12 cellular contexts compared by ENCODE assay signal in genomic region chr19:16351133-16351809, GRCh38. TPM values are rescaled to one million over a fixed set of nuclear protein-coding genes. Genes with fewer than 3 reads are reported as not detected.
DNase-seq lines count a peak whose midpoint lies in the region; ATAC-seq, FAIRE-seq and TF ChIP-seq lines count a peak whose summit lies in the region.
"Had no signal": no experiment of that assay in that cellular context is flagged by ENCODE, and none has a peak within 500 bp of the region (broad histone marks: within the 10 kb centered on the region; RNA-seq: fewer than 3 reads in every experiment).

No MANE protein-coding gene starts in this region.

- CTCF ChIA-PET in K562 (lab: Yijun Ruan, JAX; ENCODE audit: low intra/inter-chr PET ratio): no interaction called here
- CTCF ChIA-PET in naive thymus-derived CD4-positive, alpha-beta T cell (lab: Charles Lee): interaction anchor here (0.7 to 1.8 kb wide), 7 partner anchors 8 to 275 kb away, joined by 3 to 5 read pairs (median 3); partner anchors contain the start of gene TPM4

- no peaks in the 10 kb centered on the region for H3K9me3 ChIP-seq in K562 (replicated peaks; ENCODE audit: control insufficient read depth, insufficient read depth, low read depth, low read length)
- H3K9me3 ChIP-seq in naive thymus-derived CD4-positive, alpha-beta T cell (ENCODE audit: control insufficient read depth in 2 of 3, low read length in 3 of 3): no peaks in the 10 kb centered on the region

- intact Hi-C loops in K562 (cut with micrococcal nuclease): no loop called here
- intact Hi-C loops in naive thymus-derived CD4-positive, alpha-beta T cell (cut with micrococcal nuclease): loop anchor here in 1 of 2 donors (1.0 to 2.0 kb wide), 3 partner anchors 8 to 20 kb away; no protein-coding TSS in a partner anchor

- TF ChIP-seq POLR2A in K562 (conservative IDR thresholded peaks at IDR 0.05): no peak

- peaks cover 0 to 23% (median 3%) of the 10 kb centered on the region in 5 donors for H3K36me3 Mint-ChIP-seq in naive thymus-derived CD4-positive, alpha-beta T cell

- TF ChIP-seq RAD21 in K562 (CRISPR knock-in tag; conservative IDR thresholded peaks at IDR 0.05 in 1 of 2, IDR thresholded peaks at IDR 0.05 in 1 of 2): no peak

- TF ChIP-seq EP300 in K562 (IDR thresholded peaks at IDR 0.05; ENCODE audit: low read length): no peak

- peaks cover 0 to 22% (median 0%) of the 10 kb centered on the region in 5 donors for H3K27me3 Mint-ChIP-seq in naive thymus-derived CD4-positive, alpha-beta T cell

- TF ChIP-seq CTCF in KMS-11 (conservative IDR thresholded peaks at IDR 0.05; ENCODE audit: low read depth, low read length): no peak
- no peak for TF ChIP-seq CTCF in K562 (IDR thresholded peaks at IDR 0.05 in 2 of 3, conservative IDR thresholded peaks at IDR 0.05 in 1 of 3; ENCODE audit: insufficient read depth in 2 of 3, low read depth in 1 of 3, low read length in 3 of 3)

- peak overlapping the region; percentile 60 to 85 (median 72) for H3K4me3 Mint-ChIP-seq in naive thymus-derived CD4-positive, alpha-beta T cell
- H3K4me3 Mint-ChIP-seq: stimulated activated effector memory CD8-positive, alpha-beta T cell treated with anti-CD3 and anti-CD28 coated beads, Interleukin-12 subunit alpha, Interleukin-12 subunit beta, amount 100 ng/mL, for 72 hours had no signal

- H3K27me3 ChIP-seq in KMS-11 (ENCODE audit: insufficient read depth, low read depth) (no peaks in the 10 kb centered on the region), K562 (ENCODE audit: control insufficient read depth in 2 of 2, insufficient read depth in 2 of 2, low read length in 2 of 2) (no peaks in the 10 kb centered on the region)
- H3K27me3 ChIP-seq in naive thymus-derived CD4-positive, alpha-beta T cell (ENCODE audit: control insufficient read depth in 2 of 2, insufficient read depth in 2 of 2, low read length in 2 of 2): no peaks in the 10 kb centered on the region

- DNase-seq in ELR (ENCODE audit: low read depth): peak; percentile 85
- peak in 1 of 4 experiments; percentile 32 for DNase-seq in K562 (ENCODE audit: extremely low read depth in 1 of 4, low spot score in 3 of 4)
- DNase-seq in naive thymus-derived CD4-positive, alpha-beta T cell: peak in 1 of 9 donors; percentile 46
- no peak for DNase-seq in NCI-H748 (lab: John Stamatoyannopoulos, UW; ENCODE audit: unreplicated experiment)
- DNase-seq in activated CD8-positive, alpha-beta memory T cell treated with anti-CD3 and anti-CD28 coated beads, Interleukin-2, amount 50 U/mL, for 4 hours: no peak
- DNase-seq: activated T-cell treated with anti-CD3 and anti-CD28 coated beads, Interleukin-2, amount 50 U/mL, for 72 hours; DND-41; NCI-H1930; occipital lobe had no signal

- H3K9ac ChIP-seq in KMS-11 (no peak overlapping the region), K562 (ENCODE audit: insufficient read depth in 1 of 2, low read depth in 2 of 2, low read length in 2 of 2) (peak overlapping the region in 1 of 2 experiments; percentile 14; a peak in 1 of 4 replicates)

- POLR2A ChIA-PET in K562 (lab: Yijun Ruan, JAX): interaction anchor here (1.0 to 1.2 kb wide), 2 partner anchors 10 to 145 kb away, joined by 3 to 4 read pairs; no protein-coding TSS in a partner anchor
- POLR2A ChIA-PET in naive thymus-derived CD4-positive, alpha-beta T cell (lab: Charles Lee): interaction anchor here (0.8 to 35.0 kb wide), 3 partner anchors 18 to 106 kb away, joined by 3 to 4370 read pairs (median 1067); partner anchors contain the start of gene KLF2

- H3K36me3 ChIP-seq in KMS-11 (ENCODE audit: insufficient read depth) (no peaks in the 10 kb centered on the region), K562 (ENCODE audit: control insufficient read depth, insufficient read depth, low read length) (no peaks in the 10 kb centered on the region)
- no peaks in the 10 kb centered on the region for H3K36me3 ChIP-seq in naive thymus-derived CD4-positive, alpha-beta T cell (ENCODE audit: control insufficient read depth in 2 of 3, insufficient read depth in 3 of 3, low read length in 3 of 3)

- peaks cover 0 to 2% (median 0%) of the 10 kb centered on the region in 11 donors for H3K9me3 Mint-ChIP-seq in naive thymus-derived CD4-positive, alpha-beta T cell
- H3K9me3 Mint-ChIP-seq: activated T-cell treated with anti-CD3 and anti-CD28 coated beads, Interleukin-2, amount 50 U/mL, for 72 hours; stimulated activated effector memory CD8-positive, alpha-beta T cell treated with anti-CD3 and anti-CD28 coated beads, Interleukin-12 subunit alpha, Interleukin-12 subunit beta, amount 100 ng/mL, for 72 hours had no signal

- H3K4me3 ChIP-seq in KMS-11 (IDR thresholded peaks at IDR 0.05; ENCODE audit: insufficient read depth, low read depth, low read length): no peak overlapping the region
- no peak overlapping the region for H3K4me3 ChIP-seq in K562
- no peak overlapping the region for H3K4me3 ChIP-seq in naive thymus-derived CD4-positive, alpha-beta T cell (ENCODE audit: low read length)

- WGBS in K562 (ENCODE audit: insufficient coverage, low coverage, missing lambda C conversion rate): 32% methylated on average over 11 of the region's 11 CpGs

- peak overlapping the region; percentile 18; the same call in 1 of the 2 replicates for H3K27ac ChIP-seq in KMS-11
- peak overlapping the region; percentile 10; the same call in 1 of the 3 replicates for H3K27ac ChIP-seq in K562 (ENCODE audit: extremely low read depth, low read depth, low read length)
- peak overlapping the region; percentile 63 for H3K27ac ChIP-seq in naive thymus-derived CD4-positive, alpha-beta T cell (ENCODE audit: low read depth, low read length)

- no peaks in the 10 kb centered on the region for H4K20me1 ChIP-seq in KMS-11 (ENCODE audit: insufficient read depth)
- no peaks in the 10 kb centered on the region for H4K20me1 ChIP-seq in K562 (replicated peaks; ENCODE audit: control insufficient read depth, insufficient read depth, low read length)

- in situ Hi-C loops in K562 (cut with MboI): no loop called here

- no peak for ATAC-seq in K562
- no peak for ATAC-seq in naive thymus-derived CD4-positive, alpha-beta T cell
- no peak for ATAC-seq in GM21529 (IDR thresholded peaks at IDR 0.05; ENCODE audit: unreplicated experiment)
- ATAC-seq: activated T-cell treated with anti-CD3 and anti-CD28 coated beads, Interleukin-2, amount 50 U/mL, for 72 hours; stimulated activated effector memory CD8-positive, alpha-beta T cell treated with anti-CD3 and anti-CD28 coated beads, Interleukin-12 subunit alpha, Interleukin-12 subunit beta, amount 100 ng/mL, for 72 hours had no signal

- H3K27ac Mint-ChIP-seq in naive thymus-derived CD4-positive, alpha-beta T cell: peak overlapping the region; percentile 71 to 91 (median 81)
- H3K27ac Mint-ChIP-seq: activated T-cell treated with anti-CD3 and anti-CD28 coated beads, Interleukin-2, amount 50 U/mL, for 72 hours; stimulated activated effector memory CD8-positive, alpha-beta T cell treated with anti-CD3 and anti-CD28 coated beads, Interleukin-12 subunit alpha, Interleukin-12 subunit beta, amount 100 ng/mL, for 72 hours had no signal

- peaks cover 31 to 72% (median 49%) of the 10 kb centered on the region in 7 donors for H3K4me1 Mint-ChIP-seq in naive thymus-derived CD4-positive, alpha-beta T cell

- H3K79me2 ChIP-seq in KMS-11 (ENCODE audit: insufficient read depth, low read depth) (no peaks in the 10 kb centered on the region), K562 (ENCODE audit: control insufficient read depth, insufficient read depth, low read length) (no peaks in the 10 kb centered on the region)

- peak; percentile 58 for FAIRE-seq in K562 (lab: Jason Lieb, UNC)

- H3K4me1 ChIP-seq in KMS-11 (ENCODE audit: low read depth, poor library complexity, severe bottlenecking) (peaks cover 9% of the 10 kb centered on the region), K562 (replicated peaks in 1 of 2; ENCODE audit: control insufficient read depth in 2 of 2, insufficient read depth in 2 of 2, low read length in 2 of 2) (peaks cover 10 to 11% of the 10 kb centered on the region in 2 experiments)
- peaks cover 12 to 33% of the 10 kb centered on the region in 2 donors for H3K4me1 ChIP-seq in naive thymus-derived CD4-positive, alpha-beta T cell (ENCODE audit: control insufficient read depth in 2 of 2, insufficient read depth in 2 of 2, low read length in 2 of 2)

- no peaks in the 10 kb centered on the region for H3K9me1 ChIP-seq in K562 (ENCODE audit: control insufficient read depth, insufficient read depth, low read length)

- H2AFZ ChIP-seq in KMS-11 (ENCODE audit: low read depth) (no peak overlapping the region), K562 (ENCODE audit: low read depth, low read length) (peak overlapping the region; percentile 30)

- no TSS peak for BruUV-seq in K562 (replicated peaks; lab: Mats Ljungman, UMichigan)

- H3K4me2 ChIP-seq in KMS-11 (peak overlapping the region; percentile 30; the same call in 1 of the 2 replicates), K562 (ENCODE audit: insufficient read depth, low read length) (no peak overlapping the region)

RNA-seq across cellular contexts. Expression of gene KLF2, which starts 26.6 kb away (rescaled TPM):
- not detected in 2 replicates for total RNA-seq in K562 (2011; cell fraction: chromatin; rRNA removed; ENCODE audit: low replicate concordance)
- total RNA-seq in K562 (2011; cell fraction: nucleolus; rRNA removed): 0.17 and 0.26 TPM in 2 replicates
- total RNA-seq in K562 (2011; cell fraction: nucleoplasm; rRNA removed): not detected in 2 replicates
- total RNA-seq in K562 (2014; rRNA removed) (0.20 TPM in 1 of 2 replicates, not detected in the other), K562 (2014; rRNA removed; fragmentation: Illumina TruSeq; extraction: Trizol) (0.07 TPM in 1 of 2 replicates, not detected in the other), K562 (2015; rRNA removed; fragmentation: Illumina TruSeq; extraction: Trizol) (not detected in 2 replicates), K562 (2021) (0.71 and 1.3 TPM in 2 replicates)
- polyA plus RNA-seq in K562 (2011; rRNA removed) (not detected in 2 replicates), K562 (2014; fragmentation: Illumina TruSeq; extraction: Trizol) (not detected in 2 replicates), K562 (2014; fragmentation: Nextera tagmentation; extraction: Ambion mirVana) (not detected), K562 (2014; rRNA removed) (0.19 TPM in 1 of 2 replicates, not detected in the other)
- polyA plus RNA-seq in K562 (2011; cell fraction: cytosol; rRNA removed): 0.04 and 0.22 TPM in 2 replicates
- 0.17 and 0.40 TPM in 2 replicates for polyA plus RNA-seq in K562 (2011; cell fraction: nucleus; rRNA removed)
- 0.22 and 1.9 TPM in 2 replicates for polyA plus RNA-seq in K562 (2012)
- polyA minus RNA-seq in K562 (2011; rRNA and poly(A)+ RNA removed): not detected in 2 replicates
- polyA minus RNA-seq in K562 (2011; cell fraction: cytosol; rRNA and poly(A)+ RNA removed): not detected in 2 replicates
- polyA minus RNA-seq in K562 (2011; cell fraction: nucleus; rRNA and poly(A)+ RNA removed): not detected in 2 replicates
- total RNA-seq in naive thymus-derived CD4-positive, alpha-beta T cell: 100 to 1,000 TPM; 195 to 630 (median 466) TPM
- polyA plus RNA-seq in naive thymus-derived CD4-positive, alpha-beta T cell: 100 to 1,000 TPM; 119 to 149 TPM

Comparison
In these comparisons a context has a peak if more than half of its experiments do, and no peak if none do; other contexts are left out.
1. H3K27ac ChIP-seq: peak in every context shown above with its lines; median percentile 63 in naive thymus-derived CD4-positive, alpha-beta T cell; 18 in KMS-11; 10 in K562.
2. RNA of gene KLF2, which starts 26.6 kb away (total RNA-seq): 195 to 630 TPM in naive thymus-derived CD4-positive, alpha-beta T cell; 0.07 to 1.3 TPM in K562; every median in the first group is over 10 times any median in the second.